ENCODE assay signal across 2 cellular contexts in the genomic region with DNA sequence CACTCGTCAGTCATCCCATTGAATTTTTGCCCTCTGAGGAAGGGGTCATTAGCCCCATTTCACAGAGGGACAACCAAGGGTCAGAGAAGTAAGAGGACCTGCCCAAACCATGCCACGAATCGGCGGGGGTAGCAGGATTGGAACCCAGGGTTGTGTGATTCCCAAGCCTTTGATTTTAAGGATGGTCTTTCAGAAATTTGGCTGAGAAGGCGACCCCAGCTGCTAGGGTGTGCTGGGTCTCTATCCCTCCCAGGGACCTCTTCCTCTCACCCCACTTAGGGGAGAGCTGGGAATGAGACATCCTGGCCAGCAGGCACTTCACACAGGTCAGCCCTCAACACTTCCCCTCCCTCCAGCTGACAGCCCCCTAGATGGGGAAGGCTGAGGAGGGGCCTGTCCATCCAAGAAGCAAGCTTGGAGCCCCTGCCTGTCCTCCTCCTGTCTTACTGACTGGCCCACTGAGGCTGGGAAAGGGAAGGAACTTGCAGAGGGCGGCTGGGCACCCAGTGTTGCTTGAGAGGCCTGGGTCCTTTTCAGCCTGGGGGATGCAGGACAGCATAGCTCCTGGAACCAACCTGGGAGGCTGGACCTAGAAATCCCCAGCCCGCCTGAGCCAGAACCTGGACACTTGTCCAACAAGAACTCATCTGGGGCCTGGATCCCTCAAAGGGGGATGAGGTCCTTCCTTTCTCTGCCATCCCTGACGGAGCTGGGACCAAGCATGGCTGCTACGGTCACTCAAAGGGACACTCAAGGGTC.
TF ChIP-seq lines count a peak whose summit lies in the region.

No MANE protein-coding gene starts in this region.

TF ChIP-seq in H1, 55 proteins besides CTCF, POLR2A, EP300 and RAD21 (continued from another document):
- no peak for TF ChIP-seq JUND (IDR thresholded peaks at IDR 0.05; ENCODE audit: low read length)

TF ChIP-seq in neural cell, 6 proteins besides CTCF, POLR2A, EP300 and RAD21 (continued from another document):
- no peak for TF ChIP-seq SMC3 (conservative IDR thresholded peaks at IDR 0.05; ENCODE audit: poor library complexity)
- TF ChIP-seq, protein P1, sequence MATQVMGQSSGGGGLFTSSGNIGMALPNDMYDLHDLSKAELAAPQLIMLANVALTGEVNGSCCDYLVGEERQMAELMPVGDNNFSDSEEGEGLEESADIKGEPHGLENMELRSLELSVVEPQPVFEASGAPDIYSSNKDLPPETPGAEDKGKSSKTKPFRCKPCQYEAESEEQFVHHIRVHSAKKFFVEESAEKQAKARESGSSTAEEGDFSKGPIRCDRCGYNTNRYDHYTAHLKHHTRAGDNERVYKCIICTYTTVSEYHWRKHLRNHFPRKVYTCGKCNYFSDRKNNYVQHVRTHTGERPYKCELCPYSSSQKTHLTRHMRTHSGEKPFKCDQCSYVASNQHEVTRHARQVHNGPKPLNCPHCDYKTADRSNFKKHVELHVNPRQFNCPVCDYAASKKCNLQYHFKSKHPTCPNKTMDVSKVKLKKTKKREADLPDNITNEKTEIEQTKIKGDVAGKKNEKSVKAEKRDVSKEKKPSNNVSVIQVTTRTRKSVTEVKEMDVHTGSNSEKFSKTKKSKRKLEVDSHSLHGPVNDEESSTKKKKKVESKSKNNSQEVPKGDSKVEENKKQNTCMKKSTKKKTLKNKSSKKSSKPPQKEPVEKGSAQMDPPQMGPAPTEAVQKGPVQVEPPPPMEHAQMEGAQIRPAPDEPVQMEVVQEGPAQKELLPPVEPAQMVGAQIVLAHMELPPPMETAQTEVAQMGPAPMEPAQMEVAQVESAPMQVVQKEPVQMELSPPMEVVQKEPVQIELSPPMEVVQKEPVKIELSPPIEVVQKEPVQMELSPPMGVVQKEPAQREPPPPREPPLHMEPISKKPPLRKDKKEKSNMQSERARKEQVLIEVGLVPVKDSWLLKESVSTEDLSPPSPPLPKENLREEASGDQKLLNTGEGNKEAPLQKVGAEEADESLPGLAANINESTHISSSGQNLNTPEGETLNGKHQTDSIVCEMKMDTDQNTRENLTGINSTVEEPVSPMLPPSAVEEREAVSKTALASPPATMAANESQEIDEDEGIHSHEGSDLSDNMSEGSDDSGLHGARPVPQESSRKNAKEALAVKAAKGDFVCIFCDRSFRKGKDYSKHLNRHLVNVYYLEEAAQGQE (IDR thresholded peaks at IDR 0.05; ENCODE audit: borderline replicate concordance) = no peak
- TF ChIP-seq TAF1 (IDR thresholded peaks at IDR 0.05; ENCODE audit: low read depth) = no peak
- no peak for TF ChIP-seq MXI1 (conservative IDR thresholded peaks at IDR 0.05; ENCODE audit: poor library complexity, severe bottlenecking)
- no peak for TF ChIP-seq EZH2 (IDR thresholded peaks at IDR 0.05; ENCODE audit: borderline replicate concordance, insufficient read depth, low read length, poor library complexity, severe bottlenecking)
